Comparison of ENCODE assay signal across 13 cellular contexts in genomic region chr14:73764406-73764805, GRCh38. TPM values are rescaled to one million over a fixed set of nuclear protein-coding genes. Genes with fewer than 3 reads are reported as not detected.
DNase-seq lines count a peak whose midpoint lies in the region; ATAC-seq and TF ChIP-seq lines count a peak whose summit lies in the region.
"Had no signal": no experiment of that assay in that cellular context is flagged by ENCODE, and none has a peak within 500 bp of the region (broad histone marks: within the 10 kb centered on the region; RNA-seq: fewer than 3 reads in every experiment).

No MANE protein-coding gene starts in this region.

- POLR2A ChIA-PET in activated B cell treated with CpG ODN at 0.5 μM for 24 hours (lab: Charles Lee) = interaction anchor here (0.7 to 12.7 kb wide), 7 partner anchors 8 to 126 kb away, joined by 3 to 493 read pairs (median 4); a partner anchor contains a TSS

- H3K4me3 Mint-ChIP-seq in activated B cell treated with CpG ODN at 0.5 μM for 24 hours = peak overlapping the region; percentile 53
- H3K4me3 Mint-ChIP-seq: activated T-cell treated with anti-CD3 and anti-CD28 coated beads, Interleukin-2, amount 50 U/mL, for 4 hours; T-helper 2 cell treated with Interferon-gamma antibody and Interleukin-4, amounts not matched to agents 5 μg/mL and 100 μg/mL, for 36 hours had no signal

- H3K36me3 ChIP-seq in left lung (no peaks in the 10 kb centered on the region), spleen (no peaks in the 10 kb centered on the region), BE2C (no peaks in the 10 kb centered on the region)

- H3K4me1 ChIP-seq in left lung (peaks cover 53 to 91% of the 10 kb centered on the region in 2 donors), spleen (peaks cover 76 to 94% (median 93%) of the 10 kb centered on the region in 6 donors), BE2C (peaks cover 35% of the 10 kb centered on the region)

- no peaks in the 10 kb centered on the region for H3K9me3 Mint-ChIP-seq in activated B cell treated with CpG ODN at 0.5 μM for 24 hours
- H3K9me3 Mint-ChIP-seq: activated T-cell treated with anti-CD3 and anti-CD28 coated beads, Interleukin-2, amount 50 U/mL, for 4 hours; T-helper 2 cell treated with Interferon-gamma antibody and Interleukin-4, amounts not matched to agents 5 μg/mL and 100 μg/mL, for 36 hours had no signal

- no peak for ATAC-seq in activated B cell treated with CpG ODN at 0.5 μM for 24 hours (ENCODE audit: low read depth)
- no peak for ATAC-seq in left lung
- ATAC-seq: activated T-cell treated with anti-CD3 and anti-CD28 coated beads, Interleukin-2, amount 50 U/mL, for 4 hours had no signal

- TF ChIP-seq CTCF in activated B cell treated with CpG ODN at 0.5 μM for 24 hours (IDR thresholded peaks at IDR 0.05) (no peak), left lung (IDR thresholded peaks at IDR 0.05) (no peak), spleen (IDR thresholded peaks at IDR 0.05 in 8 of 11, conservative IDR thresholded peaks at IDR 0.05 in 3 of 11) (no peak), BE2C (IDR thresholded peaks at IDR 0.05; ENCODE audit: low read depth, low read length) (no peak)

- CTCF ChIA-PET in activated B cell treated with CpG ODN at 0.5 μM for 24 hours (lab: Charles Lee) = interaction anchor here (1.1 to 2.2 kb wide), 2 partner anchors 13 to 15 kb away, joined by 3 to 6 read pairs; no protein-coding TSS in a partner anchor

- intact Hi-C loops in activated B cell treated with CpG ODN at 0.5 μM for 24 hours (cut with micrococcal nuclease) (loop anchor here (5.0 kb wide), 1 partner anchor 1513 kb away; the partner anchor contains the start of gene FOS), left lung (cut with DNase I) (no loop called here), spleen (cut with DNase I; ENCODE audit: low total_unique reads) (no loop called here)

- no peak overlapping the region for H3K4me3 ChIP-seq in left lung
- H3K4me3 ChIP-seq in spleen = peak overlapping the region in 1 of 8 donors; percentile 34
- H3K4me3 ChIP-seq in BE2C (ENCODE audit: low read depth, low read length) = no peak overlapping the region

- peaks cover 85% of the 10 kb centered on the region for H3K4me1 Mint-ChIP-seq in activated B cell treated with CpG ODN at 0.5 μM for 24 hours

- H3K9me3 ChIP-seq in left lung (no peaks in the 10 kb centered on the region), spleen (no peaks in the 10 kb centered on the region), BE2C (no peaks in the 10 kb centered on the region)

- H3K27ac ChIP-seq in left lung = peak overlapping the region; percentile 77 to 86
- peak overlapping the region; percentile 36 to 99 (median 76) for H3K27ac ChIP-seq in spleen
- H3K27ac ChIP-seq in substantia nigra (ENCODE audit: low read depth, low read length, poor library complexity, severe bottlenecking) = no peak overlapping the region

- DNase-seq in Daoy (ENCODE audit: low read depth) (peak; percentile 1), activated B cell treated with CpG ODN at 0.5 μM for 24 hours (no peak), left lung (no peak), spleen (no peak), NCI-H2196 (lab: John Stamatoyannopoulos, UW; ENCODE audit: unreplicated experiment) (no peak), BE2C (no peak), substantia nigra (lab: John Stamatoyannopoulos, UW) (no peak)
- DNase-seq in stimulated activated CD4-positive, alpha-beta T cell treated with anti-CD3 and anti-CD28 coated beads, Interleukin-15, amount 100 ng/mL, for 24 hours = no peak
- DNase-seq: activated T-cell treated with anti-CD3 and anti-CD28 coated beads, Interleukin-2, amount 50 U/mL, for 4 hours; central memory CD4-positive, alpha-beta T cell; NCI-H1417 treated with DMSO at 0.1 percent for 48 hours; stimulated activated CD4-positive, alpha-beta T cell treated with anti-CD3 and anti-CD28 coated beads, Interleukin-2, amount 100 ng/mL, for 24 hours had no signal

- H3K36me3 Mint-ChIP-seq in activated B cell treated with CpG ODN at 0.5 μM for 24 hours (ENCODE audit: low read depth) = peaks cover 2% of the 10 kb centered on the region

- peak overlapping the region; percentile 75 for H3K27ac Mint-ChIP-seq in activated B cell treated with CpG ODN at 0.5 μM for 24 hours
- H3K27ac Mint-ChIP-seq: T-helper 2 cell treated with Interferon-gamma antibody and Interleukin-4, amounts not matched to agents 5 μg/mL and 100 μg/mL, for 36 hours had no signal

- H3K27me3 Mint-ChIP-seq in activated B cell treated with CpG ODN at 0.5 μM for 24 hours = no peaks in the 10 kb centered on the region

- no peak for TF ChIP-seq POLR2A in spleen (IDR thresholded peaks at IDR 0.05)

- no peaks in the 10 kb centered on the region for H3K27me3 ChIP-seq in left lung
- H3K27me3 ChIP-seq in spleen (replicated peaks in 1 of 7) = no peaks in the 10 kb centered on the region
- H3K27me3 ChIP-seq in BE2C = no peaks in the 10 kb centered on the region

- 66 to 73% (median 71%) methylated on average over 4 of the region's 4 CpGs for WGBS in spleen, 5 donors

RNA-seq across cellular contexts. Expression of gene PNMA1, which starts 50.2 kb away (rescaled TPM):
- total RNA-seq in Daoy (2014; rRNA removed; shearing (Covaris generic)) = 20.2 and 22.4 TPM in 2 replicates
- 19.9 and 22.2 TPM in 2 replicates for total RNA-seq in activated B cell treated with CpG ODN at 0.5 μM for 24 hours
- 10 to 100 TPM; 30.8 to 32.4 TPM for total RNA-seq in left lung
- 10 to 100 TPM; 21.1 to 31.8 (median 25.4) TPM for total RNA-seq in spleen
- polyA plus RNA-seq in spleen = 10 to 100 TPM; 13.1 to 19.8 (median 13.8) TPM
- 93.5 TPM for polyA plus RNA-seq in BE2C (2012; ENCODE audit: insufficient read depth, insufficient read length, low read depth)
